26 cellular contexts compared by ENCODE assay signal in genomic region chr4:40466789-40467188, GRCh38.
DNase-seq lines count a peak whose midpoint lies in the region; ATAC-seq, FAIRE-seq and TF ChIP-seq lines count a peak whose summit lies in the region.
"Had no signal": no experiment of that assay in that cellular context is flagged by ENCODE, and none has a peak within 500 bp of the region (broad histone marks: within the 10 kb centered on the region; RNA-seq: fewer than 3 reads in every experiment).

No MANE protein-coding gene starts in this region.

- POLR2A ChIA-PET in activated CD4-positive, alpha-beta T cell treated with anti-CD3 and anti-CD28 coated beads for 36 hours (lab: Charles Lee): no interaction called here
- POLR2A ChIA-PET in GM12878 (lab: Charles Lee): interaction anchor here (0.9 to 1.0 kb wide), 3 partner anchors 9 to 48 kb away, joined by 3 to 4 read pairs (median 4); no protein-coding TSS in a partner anchor

- H3K27ac Mint-ChIP-seq in activated CD4-positive, alpha-beta T cell treated with anti-CD3 and anti-CD28 coated beads for 36 hours: no peak overlapping the region
- H3K27ac Mint-ChIP-seq in activated naive CD8-positive, alpha-beta T cell: peak overlapping the region; percentile 42
- H3K27ac Mint-ChIP-seq in activated naive CD8-positive, alpha-beta T cell treated with anti-CD3 and anti-CD28 coated beads for 36 hours: no peak overlapping the region
- no peak overlapping the region for H3K27ac Mint-ChIP-seq in immature natural killer cell
- H3K27ac Mint-ChIP-seq: CD4-positive, alpha-beta T cell had no signal

- H4K20me1 ChIP-seq in GM12878 (ENCODE audit: control insufficient read depth, insufficient read depth) (no peaks in the 10 kb centered on the region), hepatocyte (ENCODE audit: insufficient read depth, poor library complexity, severe bottlenecking) (peaks cover 4% of the 10 kb centered on the region)
- H4K20me1 ChIP-seq: BLaER1 had no signal

- peaks cover 2% of the 10 kb centered on the region for H3K36me3 Mint-ChIP-seq in activated CD4-positive, alpha-beta T cell treated with anti-CD3 and anti-CD28 coated beads for 36 hours (ENCODE audit: low read depth)
- no peaks in the 10 kb centered on the region for H3K36me3 Mint-ChIP-seq in activated naive CD8-positive, alpha-beta T cell
- H3K36me3 Mint-ChIP-seq in activated naive CD8-positive, alpha-beta T cell treated with anti-CD3 and anti-CD28 coated beads for 36 hours: no peaks in the 10 kb centered on the region
- H3K36me3 Mint-ChIP-seq in immature natural killer cell: no peaks in the 10 kb centered on the region

- 50% methylated on average over 1 of the region's 1 CpG for WGBS in GM12878 (ENCODE audit: insufficient coverage, insufficient replicate concordance, low lambda C conversion rate, missing lambda C conversion rate)
- 95% methylated on average over 1 of the region's 1 CpG for WGBS in hepatocyte (ENCODE audit: low lambda C conversion rate, missing lambda C conversion rate)

- ATAC-seq in activated CD4-positive, alpha-beta T cell treated with anti-CD3 and anti-CD28 coated beads for 36 hours: peak; percentile 78
- no peak for ATAC-seq in GM12878
- ATAC-seq: HCT116, PC-3 had no signal

- no peak overlapping the region for H3K4me2 ChIP-seq in GM12878 (ENCODE audit: control insufficient read depth, insufficient read depth)
- no peak overlapping the region for H3K4me2 ChIP-seq in hepatocyte
- H3K4me2 ChIP-seq: BLaER1 had no signal

- H3K36me3 ChIP-seq in GM12878 (ENCODE audit: control insufficient read depth in 2 of 2, insufficient read depth in 2 of 2, low read length in 1 of 2): peaks cover 8 to 13% of the 10 kb centered on the region in 2 experiments; a peak in 3 of 4 replicates
- no peaks in the 10 kb centered on the region for H3K36me3 ChIP-seq in hepatocyte (replicated peaks; ENCODE audit: insufficient read depth, low read depth)
- H3K36me3 ChIP-seq: BLaER1 had no signal

- RAD21 ChIA-PET in GM12878 (lab: Charles Lee; ENCODE audit: unreplicated experiment): interaction anchor here (0.6 to 0.7 kb wide), 2 partner anchors 159 to 185 kb away, joined by 3 to 5 read pairs; no protein-coding TSS in a partner anchor

- TF ChIP-seq POLR2A in GM12878 (IDR thresholded peaks at IDR 0.05; ENCODE audit: low read depth, low read length): no peak

- no peaks in the 10 kb centered on the region for H3K27me3 ChIP-seq in GM12878 (replicated peaks in 1 of 2; ENCODE audit: control insufficient read depth in 2 of 2, insufficient read depth in 2 of 2, low read length in 1 of 2)
- no peaks in the 10 kb centered on the region for H3K27me3 ChIP-seq in hepatocyte
- H3K27me3 ChIP-seq: BLaER1 had no signal

- no peak for DNase-seq in activated CD4-positive, alpha-beta T cell treated with anti-CD3 and anti-CD28 coated beads for 36 hours
- DNase-seq in activated CD4-positive, alpha-beta T cell treated with anti-CD3 and anti-CD28 coated beads, Interleukin-2, amount 50 U/mL, for 48 hours: no peak
- DNase-seq in activated naive CD8-positive, alpha-beta T cell treated with anti-CD3 and anti-CD28 coated beads for 36 hours: no peak
- DNase-seq in GM12878 (ENCODE audit: low read depth, low spot score) (no peak), hepatocyte (ENCODE audit: low spot score) (no peak), superior temporal gyrus (ENCODE audit: extremely low spot score) (no peak), immature natural killer cell (no peak)
- DNase-seq: ACHN; CD4-positive, alpha-beta T cell; COR-L47; DMS79; KBM-7; MM.1S; NCI-H1048; NCI-H1417 treated with DMSO at 0.1 percent for 48 hours; NCI-H187; NCI-H446 treated with DMSO at 0.1 percent for 48 hours; NCI-H526 treated with DMSO at 0.1 percent for 48 hours; PC-3; Right ventricle myocardium superior had no signal

- peaks cover 17% of the 10 kb centered on the region for H3K79me2 ChIP-seq in GM12878 (ENCODE audit: control insufficient read depth, insufficient read depth, low read length)
- peaks cover 89% of the 10 kb centered on the region for H3K79me2 ChIP-seq in hepatocyte

- no peak for TF ChIP-seq EP300 in GM12878 (IDR thresholded peaks at IDR 0.05; ENCODE audit: borderline replicate concordance in 1 of 2, control insufficient read depth in 1 of 2, low read depth in 2 of 2, low read length in 2 of 2)

- H3K4me1 ChIP-seq in GM12878 (ENCODE audit: control insufficient read depth, insufficient read depth, low read length): peaks cover 23% of the 10 kb centered on the region
- peaks cover 3% of the 10 kb centered on the region for H3K4me1 ChIP-seq in hepatocyte (ENCODE audit: insufficient read depth)

- H3K4me1 Mint-ChIP-seq in activated CD4-positive, alpha-beta T cell treated with anti-CD3 and anti-CD28 coated beads for 36 hours: peaks cover 16% of the 10 kb centered on the region
- H3K4me1 Mint-ChIP-seq in activated naive CD8-positive, alpha-beta T cell (ENCODE audit: low read depth): peaks cover 6% of the 10 kb centered on the region
- H3K4me1 Mint-ChIP-seq in activated naive CD8-positive, alpha-beta T cell treated with anti-CD3 and anti-CD28 coated beads for 36 hours: peaks cover 10% of the 10 kb centered on the region
- H3K4me1 Mint-ChIP-seq in immature natural killer cell: no peaks in the 10 kb centered on the region

- H3K27ac ChIP-seq in GM12878 (ENCODE audit: control insufficient read depth, insufficient read depth): no peak overlapping the region
- no peak overlapping the region for H3K27ac ChIP-seq in hepatocyte
- H3K27ac ChIP-seq: 22Rv1, BLaER1 had no signal

- in situ Hi-C loops in GM12878 (cut with MboI): no loop called here

- no TSS peak for BruUV-seq in GM12878 (replicated peaks; lab: Mats Ljungman, UMichigan)

- H3K4me3 ChIP-seq in GM12878 (no peak overlapping the region), hepatocyte (no peak overlapping the region)
- H3K4me3 ChIP-seq: BLaER1 had no signal

- H3K9me3 ChIP-seq in GM12878 (replicated peaks; ENCODE audit: control insufficient read depth, insufficient read depth, low read length): peaks cover 2% of the 10 kb centered on the region; the same call in 1 of the 3 replicates
- H3K9me3 ChIP-seq in hepatocyte (ENCODE audit: low read depth): no peaks in the 10 kb centered on the region

- intact Hi-C loops in activated CD4-positive, alpha-beta T cell treated with anti-CD3 and anti-CD28 coated beads for 36 hours (cut with DNase I, micrococcal nuclease): loop anchor here (2.0 to 10.0 kb wide), 2 partner anchors 34 to 88 kb away; no protein-coding TSS in a partner anchor
- intact Hi-C loops in GM12878 (cut with micrococcal nuclease; ENCODE audit: unreplicated experiment): loop anchor here (10.0 kb wide), 1 partner anchor 158 kb away; the partner anchor contains the start of gene RBM47

- no peak for FAIRE-seq in GM12878 (lab: Jason Lieb, UNC)
- FAIRE-seq: GM12892, H1 had no signal

- no peaks in the 10 kb centered on the region for H3K9me3 Mint-ChIP-seq in activated CD4-positive, alpha-beta T cell treated with anti-CD3 and anti-CD28 coated beads for 36 hours (ENCODE audit: low read depth)
- no peaks in the 10 kb centered on the region for H3K9me3 Mint-ChIP-seq in activated naive CD8-positive, alpha-beta T cell (ENCODE audit: low read depth)
- no peaks in the 10 kb centered on the region for H3K9me3 Mint-ChIP-seq in activated naive CD8-positive, alpha-beta T cell treated with anti-CD3 and anti-CD28 coated beads for 36 hours
- no peaks in the 10 kb centered on the region for H3K9me3 Mint-ChIP-seq in immature natural killer cell
- H3K9me3 Mint-ChIP-seq: CD4-positive, alpha-beta T cell had no signal

- no peaks in the 10 kb centered on the region for H3K27me3 Mint-ChIP-seq in activated CD4-positive, alpha-beta T cell treated with anti-CD3 and anti-CD28 coated beads for 36 hours
- H3K27me3 Mint-ChIP-seq in activated naive CD8-positive, alpha-beta T cell: no peaks in the 10 kb centered on the region
- peaks cover 3% of the 10 kb centered on the region for H3K27me3 Mint-ChIP-seq in activated naive CD8-positive, alpha-beta T cell treated with anti-CD3 and anti-CD28 coated beads for 36 hours
- peaks cover 0 to 6% (median 0%) of the 10 kb centered on the region in 3 donors for H3K27me3 Mint-ChIP-seq in immature natural killer cell (ENCODE audit: low read depth in 3 of 3)
- H3K27me3 Mint-ChIP-seq: CD4-positive, alpha-beta T cell had no signal

- H2AFZ ChIP-seq in GM12878 (ENCODE audit: control insufficient read depth, low read depth, low read length) (no peak overlapping the region), hepatocyte (no peak overlapping the region)

- SMC1A ChIA-PET in GM12878 (lab: Charles Lee; ENCODE audit: uncharacterized antibody, unreplicated experiment): interaction anchor here (0.8 to 2.1 kb wide), 5 partner anchors 10 to 252 kb away, joined by 3 to 11 read pairs (median 4); no protein-coding TSS in a partner anchor

- H3K9me2 ChIP-seq in hepatocyte (replicated peaks; ENCODE audit: insufficient read depth): no peaks in the 10 kb centered on the region

- CTCF ChIA-PET in activated CD4-positive, alpha-beta T cell treated with anti-CD3 and anti-CD28 coated beads for 36 hours (lab: Charles Lee): no interaction called here
- CTCF ChIA-PET in GM12878 (lab: Yijun Ruan, JAX): interaction anchor here (0.6 to 1.0 kb wide), 2 partner anchors 11 to 156 kb away, joined by 3 read pairs; no protein-coding TSS in a partner anchor

- no peak for TF ChIP-seq RAD21 in GM12878 (IDR thresholded peaks at IDR 0.05; ENCODE audit: insufficient read depth, low read depth, low read length)

- no peak overlapping the region for H3K4me3 Mint-ChIP-seq in activated CD4-positive, alpha-beta T cell treated with anti-CD3 and anti-CD28 coated beads for 36 hours
- no peak overlapping the region for H3K4me3 Mint-ChIP-seq in activated naive CD8-positive, alpha-beta T cell
- no peak overlapping the region for H3K4me3 Mint-ChIP-seq in activated naive CD8-positive, alpha-beta T cell treated with anti-CD3 and anti-CD28 coated beads for 36 hours
- H3K4me3 Mint-ChIP-seq in immature natural killer cell: no peak overlapping the region
- H3K4me3 Mint-ChIP-seq: CD4-positive, alpha-beta T cell had no signal

- H3K9ac ChIP-seq in GM12878 (ENCODE audit: control insufficient read depth, insufficient read depth, low read length): no peak overlapping the region
- H3K9ac ChIP-seq: BLaER1 had no signal

- TF ChIP-seq CTCF in GM12878 (IDR thresholded peaks at IDR 0.05 in 2 of 3, conservative IDR thresholded peaks at IDR 0.05 in 1 of 3; ENCODE audit: control insufficient read depth in 2 of 3, extremely low read depth in 1 of 3, insufficient read depth in 1 of 3, low read depth in 3 of 3, low read length in 3 of 3): no peak
- TF ChIP-seq CTCF in hepatocyte (IDR thresholded peaks at IDR 0.05; ENCODE audit: poor library complexity): no peak

TF ChIP-seq in GM12878, 131 proteins besides CTCF, POLR2A, EP300 and RAD21 (continues in another document):
- TF ChIP-seq MYB (IDR thresholded peaks at IDR 0.05; ENCODE audit: borderline replicate concordance, low read depth, low read length) (no peak), RCOR1 (conservative IDR thresholded peaks at IDR 0.05; ENCODE audit: low read depth, low read length) (no peak), JUNB (IDR thresholded peaks at IDR 0.05) (peak; percentile 80), EGR1 (IDR thresholded peaks at IDR 0.05; ENCODE audit: borderline replicate concordance in 1 of 2, low read depth in 2 of 2, low read length in 2 of 2) (no peak), YY1 (IDR thresholded peaks at IDR 0.05; ENCODE audit: low read depth, low read length) (no peak), CREB1 (IDR thresholded peaks at IDR 0.05; ENCODE audit: low read depth) (no peak), BMI1 (IDR thresholded peaks at IDR 0.05; ENCODE audit: borderline replicate concordance) (no peak)
